Comparison of ENCODE assay signal across 17 cellular contexts in the genomic region with DNA sequence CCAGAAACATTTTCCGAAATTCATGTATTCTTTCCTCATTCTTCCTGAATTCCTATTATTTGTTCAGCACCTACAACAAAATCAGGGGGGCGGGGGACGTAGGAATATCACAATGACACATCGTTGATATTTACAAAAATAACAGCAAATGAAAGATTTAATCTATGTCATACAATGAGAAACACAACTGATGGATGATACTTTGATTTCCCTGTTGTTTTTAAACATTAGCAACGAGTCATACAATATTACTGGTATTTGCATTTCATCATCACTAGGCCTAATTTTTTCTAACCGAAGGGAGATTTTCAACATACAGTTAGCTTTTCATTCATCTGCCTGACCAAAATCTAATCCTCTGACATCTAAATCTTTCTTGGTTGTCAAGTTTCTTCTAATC. TPM values are rescaled to one million over a fixed set of nuclear protein-coding genes. Genes with fewer than 3 reads are reported as not detected.
A peak's percentile ranks its signal among the peaks of the same experiment; 100 is the strongest.
DNase-seq lines count a peak whose midpoint lies in the region; ATAC-seq and TF ChIP-seq lines count a peak whose summit lies in the region.
"Had no signal": no experiment of that assay in that cellular context is flagged by ENCODE, and none has a peak within 500 bp of the region (broad histone marks: within the 10 kb centered on the region; RNA-seq: fewer than 3 reads in every experiment).

No MANE protein-coding gene starts in this region.

- H3K4me1 ChIP-seq in GM23248 (ENCODE audit: insufficient read depth) (peaks cover 14% of the 10 kb centered on the region), adipocyte (ENCODE audit: control insufficient read depth, insufficient read depth, low read length) (peaks cover 13% of the 10 kb centered on the region), smooth muscle cell (ENCODE audit: low read depth) (no peaks in the 10 kb centered on the region)
- H3K4me1 ChIP-seq: heart left ventricle had no signal

- H3K4me3 ChIP-seq in GM23248 (no peak overlapping the region), adipocyte (ENCODE audit: low read length) (no peak overlapping the region), fibroblast of mammary gland (ENCODE audit: control insufficient read depth, low read depth, low read length) (no peak overlapping the region), smooth muscle cell (no peak overlapping the region)
- H3K4me3 ChIP-seq: heart left ventricle had no signal

- H3K9ac ChIP-seq in GM23248, result peak overlapping the region; percentile 15; the same call in 1 of the 2 replicates
- no peak overlapping the region for H3K9ac ChIP-seq in adipocyte (ENCODE audit: low read length)
- H3K9ac ChIP-seq in smooth muscle cell (ENCODE audit: low read depth), result no peak overlapping the region

- 64 to 65% methylated on average over 6 of the region's 6 CpGs for WGBS in GM23248 (ENCODE audit: low coverage in 1 of 2, low lambda C conversion rate in 2 of 2, missing lambda C conversion rate in 2 of 2), 2 experiments
- WGBS in smooth muscle cell (ENCODE audit: low lambda C conversion rate), result 88% methylated on average over 6 of the region's 6 CpGs

- no peaks in the 10 kb centered on the region for H3K36me3 ChIP-seq in GM23248 (ENCODE audit: low read depth)
- H3K36me3 ChIP-seq in adipocyte (ENCODE audit: control insufficient read depth, insufficient read depth, low read length, severe bottlenecking), result no peaks in the 10 kb centered on the region
- no peaks in the 10 kb centered on the region for H3K36me3 ChIP-seq in smooth muscle cell (ENCODE audit: low read depth)
- H3K36me3 ChIP-seq: heart left ventricle had no signal

- peak overlapping the region; percentile 60 for H3K4me2 ChIP-seq in GM23248 (ENCODE audit: unreplicated experiment)
- H3K4me2 ChIP-seq in smooth muscle cell, result no peak overlapping the region

- peak; percentile 46 for DNase-seq in GM23248
- peak; percentile 59 for DNase-seq in adipocyte (ENCODE audit: low read depth)
- DNase-seq in fibroblast of mammary gland (ENCODE audit: low read depth), result peak; percentile 36
- no peak for DNase-seq in smooth muscle cell (lab: John Stamatoyannopoulos, UW; ENCODE audit: unreplicated experiment)
- DNase-seq in iPS-NIHi11 (ENCODE audit: low spot score), result no peak
- DNase-seq in left lobe of liver (ENCODE audit: low spot score), result no peak
- DNase-seq: activated T-cell treated with anti-CD3 and anti-CD28 coated beads, Interleukin-2, amount 50 U/mL, for 48 hours; GOT3; heart left ventricle; NCI-H1105 treated with DMSO at 0.1 percent for 48 hours; NCI-H2107; NCI-H526 treated with DMSO at 0.1 percent for 48 hours; occipital lobe; right cardiac atrium; T-helper 2 cell had no signal

- peaks cover 9% of the 10 kb centered on the region; the same call in 1 of the 2 replicates for H3F3A ChIP-seq in GM23248 (ENCODE audit: insufficient read depth)
- no peaks in the 10 kb centered on the region for H3F3A ChIP-seq in smooth muscle cell (ENCODE audit: low read depth)

- in situ Hi-C loops in GM23248 (cut with MboI), result no loop called here

- H3K27ac ChIP-seq in GM23248 (peak overlapping the region; percentile 43), smooth muscle cell (ENCODE audit: low read depth) (no peak overlapping the region)
- H3K27ac ChIP-seq: heart left ventricle had no signal

- H2AFZ ChIP-seq in GM23248 (peak overlapping the region; percentile 29; the same call in 1 of the 2 replicates), smooth muscle cell (ENCODE audit: low read depth) (peak overlapping the region; percentile 54)

- H3K9me3 ChIP-seq in GM23248 (ENCODE audit: low read depth), result no peaks in the 10 kb centered on the region
- no peaks in the 10 kb centered on the region for H3K9me3 ChIP-seq in adipocyte (ENCODE audit: control insufficient read depth, low read length)
- H3K9me3 ChIP-seq in smooth muscle cell (replicated peaks; ENCODE audit: low read depth), result no peaks in the 10 kb centered on the region
- H3K9me3 ChIP-seq: heart left ventricle had no signal

- H4K20me1 ChIP-seq in GM23248 (ENCODE audit: insufficient read depth) (no peaks in the 10 kb centered on the region), smooth muscle cell (ENCODE audit: low read depth) (no peaks in the 10 kb centered on the region)

- H3K27me3 ChIP-seq in GM23248 (replicated peaks; ENCODE audit: insufficient read depth) (no peaks in the 10 kb centered on the region), adipocyte (replicated peaks; ENCODE audit: control insufficient read depth, insufficient read depth, low read length) (no peaks in the 10 kb centered on the region), smooth muscle cell (ENCODE audit: low read depth) (no peaks in the 10 kb centered on the region)

- ATAC-seq in left lobe of liver, result no peak
- no peak for ATAC-seq in HG03354 (IDR thresholded peaks at IDR 0.05; ENCODE audit: poor library complexity, severe bottlenecking, unreplicated experiment)
- ATAC-seq: heart left ventricle, right cardiac atrium, Right ventricle myocardium inferior had no signal

- H3K9me2 ChIP-seq in GM23248 (ENCODE audit: insufficient read depth), result no peaks in the 10 kb centered on the region

- TF ChIP-seq CTCF in fibroblast of mammary gland (conservative IDR thresholded peaks at IDR 0.05; ENCODE audit: control insufficient read depth, insufficient read depth, low read depth, low read length), result no peak
- TF ChIP-seq CTCF in smooth muscle cell (IDR thresholded peaks at IDR 0.05; ENCODE audit: borderline replicate concordance, insufficient read depth, poor library complexity, severe bottlenecking), result no peak

- H3K79me2 ChIP-seq in GM23248 (ENCODE audit: insufficient read depth) (no peaks in the 10 kb centered on the region), smooth muscle cell (ENCODE audit: low read depth) (no peaks in the 10 kb centered on the region)

RNA-seq across cellular contexts. Expression of gene INO80, which starts 45.3 kb away (rescaled TPM):
- total RNA-seq in GM23248 (2014; rRNA removed; shearing (Covaris generic)), result 25.9 and 40.0 TPM in 2 replicates
- 4.6 and 5.3 TPM in 2 replicates for polyA plus RNA-seq in GM23248 (2016; fragmentation: Nextera tagmentation; extraction: Ambion mirVana)
- total RNA-seq in smooth muscle cell, result 8.3 and 21.7 TPM in 2 replicates
- polyA plus RNA-seq in smooth muscle cell, result 3.1 and 4.4 TPM in 2 replicates
- total RNA-seq in left lobe of liver, result 10.4 TPM

Comparison
In these comparisons a context has a peak if more than half of its experiments do, and no peak if none do; other contexts are left out.
1. DNase-seq: peak in GM23248 (single experiment), adipocyte (single experiment) and fibroblast of mammary gland (single experiment); none in smooth muscle cell (single experiment), iPS-NIHi11 (single experiment) and left lobe of liver (single experiment).